In genomic region chr7:127741764-127742375, GRCh38 we compare ENCODE assay signal across 22 cellular contexts.
DNase-seq lines count a peak whose midpoint lies in the region; ATAC-seq and TF ChIP-seq lines count a peak whose summit lies in the region.
"Had no signal": no experiment of that assay in that cellular context is flagged by ENCODE, and none has a peak within 500 bp of the region (broad histone marks: within the 10 kb centered on the region; RNA-seq: fewer than 3 reads in every experiment).

No MANE protein-coding gene starts in this region.

- TF ChIP-seq CTCF in cardiac fibroblast (IDR thresholded peaks at IDR 0.05; ENCODE audit: low read depth, low read length): no peak
- no peak for TF ChIP-seq CTCF in right lobe of liver (IDR thresholded peaks at IDR 0.05)
- TF ChIP-seq CTCF in WERI-Rb-1 (IDR thresholded peaks at IDR 0.05; ENCODE audit: low read depth, low read length): no peak

- H3K4me1 ChIP-seq in right lobe of liver: peaks cover 0 to 24% (median 9%) of the 10 kb centered on the region in 4 donors

- H3K27ac ChIP-seq in right lobe of liver: peak overlapping the region in 2 of 3 donors; percentile 49 to 60
- no peak overlapping the region for H3K27ac ChIP-seq in WERI-Rb-1
- H3K27ac ChIP-seq: BLaER1 treated with 17β-estradiol and CSF1 and Interleukin-3, amounts not matched to agents 10 nM and 100 nM had no signal

- WGBS in right lobe of liver (ENCODE audit: insufficient coverage, low coverage, low lambda C conversion rate, missing lambda C conversion rate): 47% methylated on average over 3 of the region's 3 CpGs

- peaks cover 50% of the 10 kb centered on the region for H3K4me1 Mint-ChIP-seq in activated T-cell treated with anti-CD3 and anti-CD28 coated beads, Interleukin-2, amount 50 U/mL, for 72 hours (ENCODE audit: low read depth)
- H3K4me1 Mint-ChIP-seq in activated T-cell treated with anti-CD3 and anti-CD28 coated beads, Interleukin-2, amount 50 U/mL, for 4 hours (ENCODE audit: low read depth): peaks cover 48% of the 10 kb centered on the region

- H3K4me3 ChIP-seq in cardiac fibroblast (replicated peaks in 1 of 2; ENCODE audit: low read depth in 2 of 2, low read length in 2 of 2) (no peak overlapping the region), right lobe of liver (no peak overlapping the region), WERI-Rb-1 (ENCODE audit: low read depth, low read length) (no peak overlapping the region)
- H3K4me3 ChIP-seq: BLaER1 treated with 17β-estradiol and CSF1 and Interleukin-3, amounts not matched to agents 10 nM and 100 nM; GM12878; GM23338 had no signal

- no peak for DNase-seq in activated T-cell treated with anti-CD3 and anti-CD28 coated beads, Interleukin-2, amount 50 U/mL, for 72 hours
- DNase-seq in activated T-cell treated with anti-CD3 and anti-CD28 coated beads, Interleukin-2, amount 50 U/mL, for 4 hours: no peak
- DNase-seq in NCI-H2227 (lab: John Stamatoyannopoulos, UW; ENCODE audit: unreplicated experiment) (peak; percentile 43), cardiac fibroblast (ENCODE audit: low read depth in 2 of 2) (peak; percentile 19 to 35), right lobe of liver (no peak), WERI-Rb-1 (no peak), AML-193 (lab: John Stamatoyannopoulos, UW) (no peak)
- DNase-seq: CD8-positive, alpha-beta T cell; DMS53; EL; MM.1S; NCI-H1092; NCI-H146; NCI-H2029 treated with DMSO at 0.1 percent for 48 hours; NCI-H510A treated with DMSO at 0.1 percent for 48 hours; NCI-H82; PC-3; RPMI8226 had no signal

- no peaks in the 10 kb centered on the region for H3K27me3 Mint-ChIP-seq in activated T-cell treated with anti-CD3 and anti-CD28 coated beads, Interleukin-2, amount 50 U/mL, for 72 hours (ENCODE audit: low read depth)
- H3K27me3 Mint-ChIP-seq in activated T-cell treated with anti-CD3 and anti-CD28 coated beads, Interleukin-2, amount 50 U/mL, for 4 hours (ENCODE audit: low read depth): no peaks in the 10 kb centered on the region

- intact Hi-C loops in right lobe of liver (cut with DNase I): no loop called here

- no peak for ATAC-seq in activated T-cell treated with anti-CD3 and anti-CD28 coated beads, Interleukin-2, amount 50 U/mL, for 72 hours (replicated peaks in 1 of 2)
- no peak for ATAC-seq in activated T-cell treated with anti-CD3 and anti-CD28 coated beads, Interleukin-2, amount 50 U/mL, for 4 hours
- ATAC-seq in right lobe of liver: peak; percentile 44 to 93 (median 74)
- no peak for ATAC-seq in HG02884 (IDR thresholded peaks at IDR 0.05; ENCODE audit: unreplicated experiment)
- ATAC-seq: CD8-positive, alpha-beta T cell; GM12878; GM23338; PC-3 had no signal

- no peak overlapping the region for H3K4me3 Mint-ChIP-seq in activated T-cell treated with anti-CD3 and anti-CD28 coated beads, Interleukin-2, amount 50 U/mL, for 72 hours
- H3K4me3 Mint-ChIP-seq in activated T-cell treated with anti-CD3 and anti-CD28 coated beads, Interleukin-2, amount 50 U/mL, for 4 hours: no peak overlapping the region
- H3K4me3 Mint-ChIP-seq: CD8-positive, alpha-beta T cell; GM23338 had no signal

- no peaks in the 10 kb centered on the region for H3K27me3 ChIP-seq in right lobe of liver
- no peaks in the 10 kb centered on the region for H3K27me3 ChIP-seq in WERI-Rb-1 (ENCODE audit: insufficient read depth, low read depth, severe bottlenecking)
- H3K27me3 ChIP-seq: BLaER1 treated with 17β-estradiol and CSF1 and Interleukin-3, amounts not matched to agents 10 nM and 100 nM had no signal

- no peaks in the 10 kb centered on the region for H3K9me3 Mint-ChIP-seq in activated T-cell treated with anti-CD3 and anti-CD28 coated beads, Interleukin-2, amount 50 U/mL, for 72 hours
- no peaks in the 10 kb centered on the region for H3K9me3 Mint-ChIP-seq in activated T-cell treated with anti-CD3 and anti-CD28 coated beads, Interleukin-2, amount 50 U/mL, for 4 hours
- H3K9me3 Mint-ChIP-seq: CD8-positive, alpha-beta T cell; GM23338 had no signal

- TF ChIP-seq POLR2A in right lobe of liver (IDR thresholded peaks at IDR 0.05): no peak

- H3K9me3 ChIP-seq in right lobe of liver (no peaks in the 10 kb centered on the region), WERI-Rb-1 (ENCODE audit: severe bottlenecking) (no peaks in the 10 kb centered on the region)
- H3K9me3 ChIP-seq: BLaER1 treated with 17β-estradiol and CSF1 and Interleukin-3, amounts not matched to agents 10 nM and 100 nM had no signal

- peak overlapping the region; percentile 45 for H3K27ac Mint-ChIP-seq in activated T-cell treated with anti-CD3 and anti-CD28 coated beads, Interleukin-2, amount 50 U/mL, for 72 hours
- H3K27ac Mint-ChIP-seq: CD8-positive, alpha-beta T cell; GM23338 had no signal

- peaks cover 0 to 5% (median 0%) of the 10 kb centered on the region in 4 donors for H3K36me3 ChIP-seq in right lobe of liver
- H3K36me3 ChIP-seq in WERI-Rb-1: peaks cover 6% of the 10 kb centered on the region; the same call in 1 of the 2 replicates

- H3K36me3 Mint-ChIP-seq in activated T-cell treated with anti-CD3 and anti-CD28 coated beads, Interleukin-2, amount 50 U/mL, for 72 hours (ENCODE audit: insufficient read depth in 2 of 2): peaks cover 0 to 13% of the 10 kb centered on the region in 2 donors
- peaks cover 47% of the 10 kb centered on the region for H3K36me3 Mint-ChIP-seq in activated T-cell treated with anti-CD3 and anti-CD28 coated beads, Interleukin-2, amount 50 U/mL, for 4 hours (ENCODE audit: insufficient read depth)

Comparison
In these comparisons a context has a peak if more than half of its experiments do, and no peak if none do; other contexts are left out.
1. ATAC-seq: peak in right lobe of liver (4 of 4); none in activated T-cell treated with anti-CD3 and anti-CD28 coated beads, Interleukin-2, amount 50 U/mL, for 72 hours (0 of 2), activated T-cell treated with anti-CD3 and anti-CD28 coated beads, Interleukin-2, amount 50 U/mL, for 4 hours (0 of 2) and HG02884 (single experiment).
2. DNase-seq: peak in NCI-H2227 (single experiment) and cardiac fibroblast (2 of 2); none in activated T-cell treated with anti-CD3 and anti-CD28 coated beads, Interleukin-2, amount 50 U/mL, for 72 hours (0 of 2), activated T-cell treated with anti-CD3 and anti-CD28 coated beads, Interleukin-2, amount 50 U/mL, for 4 hours (single experiment), right lobe of liver (0 of 3), WERI-Rb-1 (single experiment) and AML-193 (0 of 2).